27 cellular contexts compared by ENCODE assay signal in the genomic region with DNA sequence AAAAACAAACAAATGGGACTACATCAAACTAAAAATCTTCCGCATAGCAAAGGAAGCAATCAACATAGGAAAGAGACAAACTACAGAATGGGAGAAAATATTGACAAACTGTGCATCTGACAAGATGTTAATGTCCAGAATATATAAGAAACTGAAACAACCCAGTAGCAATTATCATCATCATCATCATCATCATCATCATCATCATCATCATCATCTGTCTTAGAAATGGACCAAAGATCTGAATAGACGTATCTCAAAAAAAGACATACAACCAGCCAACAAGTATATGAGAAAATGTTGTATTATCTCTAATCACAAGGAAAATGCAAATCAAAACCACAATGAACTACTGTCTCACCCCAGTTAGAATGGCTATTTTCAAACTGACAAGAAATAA.
"Had no signal": no experiment of that assay in that cellular context is flagged by ENCODE, and none has a peak within 500 bp of the region (broad histone marks: within the 10 kb centered on the region; RNA-seq: fewer than 3 reads in every experiment).

No MANE protein-coding gene starts in this region.

- H3K4me1 ChIP-seq: stomach, suprapubic skin, testis, thyroid gland, tibial artery, tibial nerve, transverse colon, upper lobe of left lung, upper lobe of right lung, uterus, vagina had no signal

- DNase-seq: stimulated activated CD4-positive, alpha-beta T cell treated with anti-CD3 and anti-CD28 coated beads, Interleukin-2, amount 100 ng/mL, for 48 hours; stimulated activated CD4-positive, alpha-beta T cell treated with anti-CD3 and anti-CD28 coated beads, Interleukin-4, amount 100 ng/mL, for 1 hour; stimulated activated CD4-positive, alpha-beta T cell treated with anti-CD3 and anti-CD28 coated beads, Interleukin-4, amount 100 ng/mL, for 24 hours; stimulated activated CD4-positive, alpha-beta T cell treated with anti-CD3 and anti-CD28 coated beads, Interleukin-4, amount 100 ng/mL, for 4 hours; stimulated activated CD8-positive, alpha-beta memory T cell treated with anti-CD3 and anti-CD28 coated beads, Interleukin-4, amount 100 ng/mL, for 48 hours; stimulated activated naive B cell treated with anti-CD40 and anti-IgM and Interleukin-4, amounts not matched to agents 10 μg/mL and 1 μg/mL and 100 μg/mL, for 72 hours; stimulated activated naive CD4-positive, alpha-beta T cell; stimulated activated naive CD4-positive, alpha-beta T cell treated with Interleukin-2 at 50 U/mL for 16 hours; stimulated activated naive CD8-positive, alpha-beta T cell treated with anti-CD3 and anti-CD28 coated beads, Interleukin-15, amount 100 ng/mL, for 72 hours; stimulated activated naive CD8-positive, alpha-beta T cell treated with anti-CD3 and anti-CD28 coated beads, Interleukin-15, Interleukin-2, amounts not matched to agents 100 U/mL and 50 U/mL, for 24 hours; stomach; substantia nigra; testis; thyroid gland; tibial artery; transverse colon; trophoblast cell; upper lobe of left lung; upper lobe of right lung; uterus had no signal

- H3K27me3 ChIP-seq: stomach, suprapubic skin, testis, thyroid gland, tibial artery, tibial nerve, transverse colon, upper lobe of left lung, upper lobe of right lung, uterus, vagina had no signal

- H3K4me3 ChIP-seq: stomach, suprapubic skin, testis, thoracic aorta, thyroid gland, tibial artery, tibial nerve, transverse colon, upper lobe of left lung, upper lobe of right lung, uterus, vagina had no signal

- H3K27ac ChIP-seq: stomach, suprapubic skin, testis, thoracic aorta, thyroid gland, tibial artery, tibial nerve, transverse colon, upper lobe of left lung, upper lobe of right lung, uterus, vagina had no signal

- H3K9me3 ChIP-seq: suprapubic skin, testis, thoracic aorta, thyroid gland, tibial artery, tibial nerve, transverse colon, upper lobe of left lung, upper lobe of right lung, uterus, vagina had no signal

- H3K36me3 ChIP-seq: stomach, suprapubic skin, thoracic aorta, thyroid gland, tibial artery, tibial nerve, upper lobe of left lung, upper lobe of right lung, vagina had no signal

- ATAC-seq: stimulated activated effector memory CD8-positive, alpha-beta T cell treated with anti-CD3 and anti-CD28 coated beads, Interleukin-12 subunit alpha, Interleukin-12 subunit beta, amount 100 ng/mL, for 72 hours; stimulated activated memory B cell treated with anti-CD40 and anti-IgM and Interleukin-4, amounts not matched to agents 10 μg/mL and 1 μg/mL and 100 μg/mL, for 72 hours; stimulated activated naive B cell treated with anti-CD40 and anti-IgM and Interleukin-4, amounts not matched to agents 10 μg/mL and 1 μg/mL and 100 μg/mL, for 72 hours; stimulated activated naive CD8-positive, alpha-beta T cell treated with anti-CD3 and anti-CD28 coated beads, Interleukin-15, amount 100 ng/mL, for 72 hours; stimulated activated naive CD8-positive, alpha-beta T cell treated with anti-CD3 and anti-CD28 coated beads, Interleukin-15, Interleukin-2, amounts not matched to agents 100 U/mL and 50 U/mL, for 24 hours; upper lobe of right lung had no signal

- FAIRE-seq: urothelium cell line had no signal
